1 cellular context compared by ENCODE assay signal in the genomic region with DNA sequence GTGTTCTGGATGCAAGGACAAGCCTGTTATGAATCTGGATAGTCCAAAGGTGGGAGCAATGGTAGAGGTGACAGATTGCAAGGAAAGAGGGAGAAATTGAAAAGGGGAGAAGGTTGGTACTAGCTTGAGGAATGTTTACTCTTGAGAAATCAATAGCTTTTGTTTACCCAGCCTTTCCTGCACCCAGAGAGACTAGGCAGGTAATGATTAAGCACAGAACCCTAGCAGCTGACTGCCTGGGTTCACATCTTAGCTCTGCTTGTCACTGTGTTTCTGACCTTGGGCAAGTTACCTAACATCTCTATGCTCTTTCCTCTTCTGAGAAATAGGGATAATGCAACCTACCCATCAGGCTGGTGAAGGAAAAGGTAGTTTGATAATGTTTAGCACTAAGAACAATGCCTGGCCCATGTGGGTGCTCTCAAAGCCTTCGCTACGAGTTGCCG.
TF ChIP-seq lines count a peak whose summit lies in the region.

No MANE protein-coding gene starts in this region.

TF ChIP-seq in HepG2, 621 proteins besides CTCF, POLR2A, EP300 and RAD21 (continued from another document and continues in another):
- TF ChIP-seq SMAD1 (CRISPR knock-in tag; IDR thresholded peaks at IDR 0.05; ENCODE audit: borderline replicate concordance, low read depth) = no peak
- TF ChIP-seq FOXP1 (IDR thresholded peaks at IDR 0.05) = peak; percentile 90
- TF ChIP-seq FOXP1 (CRISPR knock-in tag; IDR thresholded peaks at IDR 0.05) = peak; percentile 94
- no peak for TF ChIP-seq CBX1 (IDR thresholded peaks at IDR 0.05; ENCODE audit: low read depth)
- no peak for TF ChIP-seq RAD51 (IDR thresholded peaks at IDR 0.05; ENCODE audit: borderline replicate concordance)
- TF ChIP-seq ZSCAN31 (CRISPR knock-in tag; IDR thresholded peaks at IDR 0.05; ENCODE audit: low read depth) = 0 out of 2 replicates have a peak, but pooled peaks have one; percentile 41
- 0 out of 2 replicates have a peak, but pooled peaks have one; percentile 18 for TF ChIP-seq ZNF557 (CRISPR knock-in tag; IDR thresholded peaks at IDR 0.05)
- no peak for TF ChIP-seq ZNF17 (CRISPR knock-in tag; IDR thresholded peaks at IDR 0.05)
- TF ChIP-seq HDAC2 (CRISPR knock-in tag; IDR thresholded peaks at IDR 0.05) = peak; percentile 99
- TF ChIP-seq, protein P1, sequence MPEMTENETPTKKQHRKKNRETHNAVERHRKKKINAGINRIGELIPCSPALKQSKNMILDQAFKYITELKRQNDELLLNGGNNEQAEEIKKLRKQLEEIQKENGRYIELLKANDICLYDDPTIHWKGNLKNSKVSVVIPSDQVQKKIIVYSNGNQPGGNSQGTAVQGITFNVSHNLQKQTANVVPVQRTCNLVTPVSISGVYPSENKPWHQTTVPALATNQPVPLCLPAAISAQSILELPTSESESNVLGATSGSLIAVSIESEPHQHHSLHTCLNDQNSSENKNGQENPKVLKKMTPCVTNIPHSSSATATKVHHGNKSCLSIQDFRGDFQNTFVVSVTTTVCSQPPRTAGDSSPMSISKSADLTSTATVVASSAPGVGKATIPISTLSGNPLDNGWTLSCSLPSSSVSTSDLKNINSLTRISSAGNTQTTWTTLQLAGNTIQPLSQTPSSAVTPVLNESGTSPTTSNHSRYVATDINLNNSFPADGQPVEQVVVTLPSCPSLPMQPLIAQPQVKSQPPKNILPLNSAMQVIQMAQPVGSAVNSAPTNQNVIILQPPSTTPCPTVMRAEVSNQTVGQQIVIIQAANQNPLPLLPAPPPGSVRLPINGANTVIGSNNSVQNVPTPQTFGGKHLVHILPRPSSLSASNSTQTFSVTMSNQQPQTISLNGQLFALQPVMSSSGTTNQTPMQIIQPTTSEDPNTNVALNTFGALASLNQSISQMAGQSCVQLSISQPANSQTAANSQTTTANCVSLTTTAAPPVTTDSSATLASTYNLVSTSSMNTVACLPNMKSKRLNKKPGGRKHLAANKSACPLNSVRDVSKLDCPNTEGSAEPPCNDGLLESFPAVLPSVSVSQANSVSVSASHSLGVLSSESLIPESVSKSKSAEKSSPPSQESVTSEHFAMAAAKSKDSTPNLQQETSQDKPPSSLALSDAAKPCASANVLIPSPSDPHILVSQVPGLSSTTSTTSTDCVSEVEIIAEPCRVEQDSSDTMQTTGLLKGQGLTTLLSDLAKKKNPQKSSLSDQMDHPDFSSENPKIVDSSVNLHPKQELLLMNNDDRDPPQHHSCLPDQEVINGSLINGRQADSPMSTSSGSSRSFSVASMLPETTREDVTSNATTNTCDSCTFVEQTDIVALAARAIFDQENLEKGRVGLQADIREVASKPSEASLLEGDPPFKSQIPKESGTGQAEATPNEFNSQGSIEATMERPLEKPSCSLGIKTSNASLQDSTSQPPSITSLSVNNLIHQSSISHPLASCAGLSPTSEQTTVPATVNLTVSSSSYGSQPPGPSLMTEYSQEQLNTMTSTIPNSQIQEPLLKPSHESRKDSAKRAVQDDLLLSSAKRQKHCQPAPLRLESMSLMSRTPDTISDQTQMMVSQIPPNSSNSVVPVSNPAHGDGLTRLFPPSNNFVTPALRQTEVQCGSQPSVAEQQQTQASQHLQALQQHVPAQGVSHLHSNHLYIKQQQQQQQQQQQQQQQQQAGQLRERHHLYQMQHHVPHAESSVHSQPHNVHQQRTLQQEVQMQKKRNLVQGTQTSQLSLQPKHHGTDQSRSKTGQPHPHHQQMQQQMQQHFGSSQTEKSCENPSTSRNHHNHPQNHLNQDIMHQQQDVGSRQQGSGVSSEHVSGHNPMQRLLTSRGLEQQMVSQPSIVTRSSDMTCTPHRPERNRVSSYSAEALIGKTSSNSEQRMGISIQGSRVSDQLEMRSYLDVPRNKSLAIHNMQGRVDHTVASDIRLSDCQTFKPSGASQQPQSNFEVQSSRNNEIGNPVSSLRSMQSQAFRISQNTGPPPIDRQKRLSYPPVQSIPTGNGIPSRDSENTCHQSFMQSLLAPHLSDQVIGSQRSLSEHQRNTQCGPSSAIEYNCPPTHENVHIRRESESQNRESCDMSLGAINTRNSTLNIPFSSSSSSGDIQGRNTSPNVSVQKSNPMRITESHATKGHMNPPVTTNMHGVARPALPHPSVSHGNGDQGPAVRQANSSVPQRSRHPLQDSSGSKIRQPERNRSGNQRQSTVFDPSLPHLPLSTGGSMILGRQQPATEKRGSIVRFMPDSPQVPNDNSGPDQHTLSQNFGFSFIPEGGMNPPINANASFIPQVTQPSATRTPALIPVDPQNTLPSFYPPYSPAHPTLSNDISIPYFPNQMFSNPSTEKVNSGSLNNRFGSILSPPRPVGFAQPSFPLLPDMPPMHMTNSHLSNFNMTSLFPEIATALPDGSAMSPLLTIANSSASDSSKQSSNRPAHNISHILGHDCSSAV (CRISPR knock-in tag; IDR thresholded peaks at IDR 0.05; ENCODE audit: borderline replicate concordance) = no peak
- TF ChIP-seq ERF (CRISPR knock-in tag; IDR thresholded peaks at IDR 0.05) = peak; percentile 92
- TF ChIP-seq, protein P2, sequence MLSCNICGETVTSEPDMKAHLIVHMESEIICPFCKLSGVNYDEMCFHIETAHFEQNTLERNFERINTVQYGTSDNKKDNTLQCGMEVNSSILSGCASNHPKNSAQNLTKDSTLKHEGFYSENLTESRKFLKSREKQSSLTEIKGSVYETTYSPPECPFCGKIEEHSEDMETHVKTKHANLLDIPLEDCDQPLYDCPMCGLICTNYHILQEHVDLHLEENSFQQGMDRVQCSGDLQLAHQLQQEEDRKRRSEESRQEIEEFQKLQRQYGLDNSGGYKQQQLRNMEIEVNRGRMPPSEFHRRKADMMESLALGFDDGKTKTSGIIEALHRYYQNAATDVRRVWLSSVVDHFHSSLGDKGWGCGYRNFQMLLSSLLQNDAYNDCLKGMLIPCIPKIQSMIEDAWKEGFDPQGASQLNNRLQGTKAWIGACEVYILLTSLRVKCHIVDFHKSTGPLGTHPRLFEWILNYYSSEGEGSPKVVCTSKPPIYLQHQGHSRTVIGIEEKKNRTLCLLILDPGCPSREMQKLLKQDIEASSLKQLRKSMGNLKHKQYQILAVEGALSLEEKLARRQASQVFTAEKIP (CRISPR knock-in tag; IDR thresholded peaks at IDR 0.05; ENCODE audit: borderline replicate concordance) = no peak
- TF ChIP-seq RELA (CRISPR knock-in tag; IDR thresholded peaks at IDR 0.05) = no peak
- TF ChIP-seq, protein P3, sequence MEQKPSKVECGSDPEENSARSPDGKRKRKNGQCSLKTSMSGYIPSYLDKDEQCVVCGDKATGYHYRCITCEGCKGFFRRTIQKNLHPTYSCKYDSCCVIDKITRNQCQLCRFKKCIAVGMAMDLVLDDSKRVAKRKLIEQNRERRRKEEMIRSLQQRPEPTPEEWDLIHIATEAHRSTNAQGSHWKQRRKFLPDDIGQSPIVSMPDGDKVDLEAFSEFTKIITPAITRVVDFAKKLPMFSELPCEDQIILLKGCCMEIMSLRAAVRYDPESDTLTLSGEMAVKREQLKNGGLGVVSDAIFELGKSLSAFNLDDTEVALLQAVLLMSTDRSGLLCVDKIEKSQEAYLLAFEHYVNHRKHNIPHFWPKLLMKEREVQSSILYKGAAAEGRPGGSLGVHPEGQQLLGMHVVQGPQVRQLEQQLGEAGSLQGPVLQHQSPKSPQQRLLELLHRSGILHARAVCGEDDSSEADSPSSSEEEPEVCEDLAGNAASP (CRISPR knock-in tag; IDR thresholded peaks at IDR 0.05; ENCODE audit: borderline replicate concordance) = peak; percentile 80; the same call in 1 of the 2 replicates
- no peak for TF ChIP-seq MBNL3 (CRISPR knock-in tag; conservative IDR thresholded peaks at IDR 0.05)
- peak; percentile 69; the same call in 1 of the 2 replicates for TF ChIP-seq MED13 (CRISPR knock-in tag; IDR thresholded peaks at IDR 0.05)
- TF ChIP-seq, protein P4, sequence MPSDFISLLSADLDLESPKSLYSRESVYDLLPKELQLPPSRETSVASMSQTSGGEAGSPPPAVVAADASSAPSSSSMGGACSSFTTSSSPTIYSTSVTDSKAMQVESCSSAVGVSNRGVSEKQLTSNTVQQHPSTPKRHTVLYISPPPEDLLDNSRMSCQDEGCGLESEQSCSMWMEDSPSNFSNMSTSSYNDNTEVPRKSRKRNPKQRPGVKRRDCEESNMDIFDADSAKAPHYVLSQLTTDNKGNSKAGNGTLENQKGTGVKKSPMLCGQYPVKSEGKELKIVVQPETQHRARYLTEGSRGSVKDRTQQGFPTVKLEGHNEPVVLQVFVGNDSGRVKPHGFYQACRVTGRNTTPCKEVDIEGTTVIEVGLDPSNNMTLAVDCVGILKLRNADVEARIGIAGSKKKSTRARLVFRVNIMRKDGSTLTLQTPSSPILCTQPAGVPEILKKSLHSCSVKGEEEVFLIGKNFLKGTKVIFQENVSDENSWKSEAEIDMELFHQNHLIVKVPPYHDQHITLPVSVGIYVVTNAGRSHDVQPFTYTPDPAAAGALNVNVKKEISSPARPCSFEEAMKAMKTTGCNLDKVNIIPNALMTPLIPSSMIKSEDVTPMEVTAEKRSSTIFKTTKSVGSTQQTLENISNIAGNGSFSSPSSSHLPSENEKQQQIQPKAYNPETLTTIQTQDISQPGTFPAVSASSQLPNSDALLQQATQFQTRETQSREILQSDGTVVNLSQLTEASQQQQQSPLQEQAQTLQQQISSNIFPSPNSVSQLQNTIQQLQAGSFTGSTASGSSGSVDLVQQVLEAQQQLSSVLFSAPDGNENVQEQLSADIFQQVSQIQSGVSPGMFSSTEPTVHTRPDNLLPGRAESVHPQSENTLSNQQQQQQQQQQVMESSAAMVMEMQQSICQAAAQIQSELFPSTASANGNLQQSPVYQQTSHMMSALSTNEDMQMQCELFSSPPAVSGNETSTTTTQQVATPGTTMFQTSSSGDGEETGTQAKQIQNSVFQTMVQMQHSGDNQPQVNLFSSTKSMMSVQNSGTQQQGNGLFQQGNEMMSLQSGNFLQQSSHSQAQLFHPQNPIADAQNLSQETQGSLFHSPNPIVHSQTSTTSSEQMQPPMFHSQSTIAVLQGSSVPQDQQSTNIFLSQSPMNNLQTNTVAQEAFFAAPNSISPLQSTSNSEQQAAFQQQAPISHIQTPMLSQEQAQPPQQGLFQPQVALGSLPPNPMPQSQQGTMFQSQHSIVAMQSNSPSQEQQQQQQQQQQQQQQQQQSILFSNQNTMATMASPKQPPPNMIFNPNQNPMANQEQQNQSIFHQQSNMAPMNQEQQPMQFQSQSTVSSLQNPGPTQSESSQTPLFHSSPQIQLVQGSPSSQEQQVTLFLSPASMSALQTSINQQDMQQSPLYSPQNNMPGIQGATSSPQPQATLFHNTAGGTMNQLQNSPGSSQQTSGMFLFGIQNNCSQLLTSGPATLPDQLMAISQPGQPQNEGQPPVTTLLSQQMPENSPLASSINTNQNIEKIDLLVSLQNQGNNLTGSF (CRISPR knock-in tag; IDR thresholded peaks at IDR 0.05) = no peak
- no peak for TF ChIP-seq HNRNPK (IDR thresholded peaks at IDR 0.05; ENCODE audit: low read depth, low read length, poor library complexity, severe bottlenecking)
- no peak for TF ChIP-seq ZNF484 (CRISPR knock-in tag; IDR thresholded peaks at IDR 0.05; ENCODE audit: borderline replicate concordance, low read depth)
- no peak for TF ChIP-seq TCF12 (IDR thresholded peaks at IDR 0.05)
- TF ChIP-seq TCF12 (CRISPR knock-in tag; IDR thresholded peaks at IDR 0.05) = no peak; the same call in 1 of the 2 replicates
- TF ChIP-seq, protein P5, sequence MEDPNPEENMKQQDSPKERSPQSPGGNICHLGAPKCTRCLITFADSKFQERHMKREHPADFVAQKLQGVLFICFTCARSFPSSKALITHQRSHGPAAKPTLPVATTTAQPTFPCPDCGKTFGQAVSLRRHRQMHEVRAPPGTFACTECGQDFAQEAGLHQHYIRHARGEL (CRISPR knock-in tag; IDR thresholded peaks at IDR 0.05) = no peak
- no peak for TF ChIP-seq GTF2F1 (IDR thresholded peaks at IDR 0.05; ENCODE audit: low read length)
- TF ChIP-seq HDAC6 (IDR thresholded peaks at IDR 0.05; ENCODE audit: low read depth, low read length) = no peak
- TF ChIP-seq YEATS2 (CRISPR knock-in tag; IDR thresholded peaks at IDR 0.05; ENCODE audit: borderline replicate concordance) = peak; percentile 51; the same call in 1 of the 2 replicates
- no peak for TF ChIP-seq MYC (CRISPR knock-in tag; IDR thresholded peaks at IDR 0.05; ENCODE audit: borderline replicate concordance)
- no peak for TF ChIP-seq BRD4 (CRISPR knock-in tag; IDR thresholded peaks at IDR 0.05)
- TF ChIP-seq, protein P6, sequence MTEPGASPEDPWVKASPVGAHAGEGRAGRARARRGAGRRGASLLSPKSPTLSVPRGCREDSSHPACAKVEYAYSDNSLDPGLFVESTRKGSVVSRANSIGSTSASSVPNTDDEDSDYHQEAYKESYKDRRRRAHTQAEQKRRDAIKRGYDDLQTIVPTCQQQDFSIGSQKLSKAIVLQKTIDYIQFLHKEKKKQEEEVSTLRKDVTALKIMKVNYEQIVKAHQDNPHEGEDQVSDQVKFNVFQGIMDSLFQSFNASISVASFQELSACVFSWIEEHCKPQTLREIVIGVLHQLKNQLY (CRISPR knock-in tag; IDR thresholded peaks at IDR 0.05) = no peak; the same call in 1 of the 2 replicates
- TF ChIP-seq RARG (CRISPR knock-in tag; IDR thresholded peaks at IDR 0.05; ENCODE audit: low read depth) = no peak
- TF ChIP-seq HMG20B (CRISPR knock-in tag; conservative IDR thresholded peaks at IDR 0.05) = peak; percentile 88
- TF ChIP-seq ZNF101 (CRISPR knock-in tag; IDR thresholded peaks at IDR 0.05; ENCODE audit: borderline replicate concordance, low read depth) = no peak
- no peak for TF ChIP-seq MAZ (IDR thresholded peaks at IDR 0.05; ENCODE audit: borderline replicate concordance, low read depth, low read length)
- 0 out of 2 replicates have a peak, but pooled peaks have one; percentile 36 for TF ChIP-seq MAZ (CRISPR knock-in tag; IDR thresholded peaks at IDR 0.05; ENCODE audit: low read depth)
- TF ChIP-seq, protein P7, sequence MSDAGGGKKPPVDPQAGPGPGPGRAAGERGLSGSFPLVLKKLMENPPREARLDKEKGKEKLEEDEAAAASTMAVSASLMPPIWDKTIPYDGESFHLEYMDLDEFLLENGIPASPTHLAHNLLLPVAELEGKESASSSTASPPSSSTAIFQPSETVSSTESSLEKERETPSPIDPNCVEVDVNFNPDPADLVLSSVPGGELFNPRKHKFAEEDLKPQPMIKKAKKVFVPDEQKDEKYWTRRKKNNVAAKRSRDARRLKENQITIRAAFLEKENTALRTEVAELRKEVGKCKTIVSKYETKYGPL (CRISPR knock-in tag; IDR thresholded peaks at IDR 0.05) = peak; percentile 95
- TF ChIP-seq SAP130 (CRISPR knock-in tag; IDR thresholded peaks at IDR 0.05; ENCODE audit: low read depth) = peak; percentile 92
- TF ChIP-seq RFXAP (CRISPR knock-in tag; IDR thresholded peaks at IDR 0.05; ENCODE audit: borderline replicate concordance) = peak; percentile 86; the same call in 1 of the 2 replicates
- TF ChIP-seq HOXA5 (CRISPR knock-in tag; IDR thresholded peaks at IDR 0.05) = peak; percentile 87; the same call in 1 of the 2 replicates
- TF ChIP-seq, protein P8, sequence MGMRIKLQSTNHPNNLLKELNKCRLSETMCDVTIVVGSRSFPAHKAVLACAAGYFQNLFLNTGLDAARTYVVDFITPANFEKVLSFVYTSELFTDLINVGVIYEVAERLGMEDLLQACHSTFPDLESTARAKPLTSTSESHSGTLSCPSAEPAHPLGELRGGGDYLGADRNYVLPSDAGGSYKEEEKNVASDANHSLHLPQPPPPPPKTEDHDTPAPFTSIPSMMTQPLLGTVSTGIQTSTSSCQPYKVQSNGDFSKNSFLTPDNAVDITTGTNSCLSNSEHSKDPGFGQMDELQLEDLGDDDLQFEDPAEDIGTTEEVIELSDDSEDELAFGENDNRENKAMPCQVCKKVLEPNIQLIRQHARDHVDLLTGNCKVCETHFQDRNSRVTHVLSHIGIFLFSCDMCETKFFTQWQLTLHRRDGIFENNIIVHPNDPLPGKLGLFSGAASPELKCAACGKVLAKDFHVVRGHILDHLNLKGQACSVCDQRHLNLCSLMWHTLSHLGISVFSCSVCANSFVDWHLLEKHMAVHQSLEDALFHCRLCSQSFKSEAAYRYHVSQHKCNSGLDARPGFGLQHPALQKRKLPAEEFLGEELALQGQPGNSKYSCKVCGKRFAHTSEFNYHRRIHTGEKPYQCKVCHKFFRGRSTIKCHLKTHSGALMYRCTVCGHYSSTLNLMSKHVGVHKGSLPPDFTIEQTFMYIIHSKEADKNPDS (CRISPR knock-in tag; IDR thresholded peaks at IDR 0.05) = peak; percentile 94
- no peak for TF ChIP-seq RBAK (CRISPR knock-in tag; IDR thresholded peaks at IDR 0.05)
- TF ChIP-seq MXD4 (CRISPR knock-in tag; IDR thresholded peaks at IDR 0.05) = peak; percentile 82; the same call in 1 of the 2 replicates
